1 cellular context compared by ENCODE assay signal in genomic region chr10:86261933-86262665, GRCh38.
TF ChIP-seq lines count a peak whose summit lies in the region.

No MANE protein-coding gene starts in this region.

TF ChIP-seq in H1, 55 proteins besides CTCF, POLR2A, EP300 and RAD21:
- TF ChIP-seq CHD7 (IDR thresholded peaks at IDR 0.05; ENCODE audit: insufficient replicate concordance, low read length) (no peak), SP1 (IDR thresholded peaks at IDR 0.05; ENCODE audit: low read depth, low read length) (no peak), BACH1 (IDR thresholded peaks at IDR 0.05; ENCODE audit: low read length) (no peak), E2F6 (IDR thresholded peaks at IDR 0.05) (0 out of 2 replicates have a peak, but pooled peaks have one; percentile 21)
